26 cellular contexts compared by ENCODE assay signal in the genomic region with DNA sequence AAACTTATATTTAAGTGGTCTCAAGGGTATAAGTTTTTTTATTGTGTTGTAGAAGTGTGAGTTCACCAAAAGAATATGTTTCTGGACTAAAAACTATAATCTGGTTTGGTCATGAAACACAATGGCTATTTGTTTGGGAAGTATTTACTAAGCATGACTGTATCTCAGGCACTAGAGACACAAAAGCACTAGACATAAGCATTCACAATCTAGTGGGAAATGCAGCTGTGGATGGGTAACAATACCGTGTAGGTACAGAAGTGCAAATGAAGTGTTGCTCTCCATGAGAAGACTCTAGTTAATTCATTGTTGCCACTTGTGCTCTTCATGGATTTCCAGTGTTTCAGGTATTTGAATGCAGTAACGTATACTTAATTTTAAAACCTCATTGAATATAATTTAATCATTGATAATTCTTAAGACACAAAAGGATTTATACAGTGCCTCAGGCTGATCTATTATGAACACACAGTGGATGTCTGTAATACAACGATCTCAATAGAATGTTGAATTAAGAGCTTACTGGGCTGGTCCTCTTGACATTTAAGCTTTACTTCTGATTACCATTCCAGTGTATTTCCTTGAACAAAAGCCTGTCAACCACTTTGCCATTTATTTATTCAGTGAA.
"Had no signal": no experiment of that assay in that cellular context is flagged by ENCODE, and none has a peak within 500 bp of the region (broad histone marks: within the 10 kb centered on the region; RNA-seq: fewer than 3 reads in every experiment).

No MANE protein-coding gene starts in this region.

- H3K27me3 ChIP-seq: ascending aorta, dorsolateral prefrontal cortex, heart right ventricle, left lung, spleen, suprapubic skin, tibial artery, upper lobe of right lung had no signal

- FAIRE-seq: endothelial cell of umbilical vein had no signal

- H3K36me3 ChIP-seq: lower lobe of right lung had no signal

- ATAC-seq: heart right ventricle; left lung; lower lobe of right lung; natural killer cell treated with Interleukin-12 subunit alpha and Interleukin-12 subunit beta and Interleukin-15 and Interleukin-18, amount 100 ng/mL, for 72 hours; right cardiac atrium; upper lobe of right lung had no signal

- DNase-seq: activated CD4-positive, alpha-beta memory T cell treated with anti-CD3 and anti-CD28 coated beads for 36 hours; activated CD4-positive, alpha-beta T cell treated with anti-CD3 and anti-CD28 coated beads, Interleukin-2, amount 10 ng/mL, durations not matched to agents 24 days and 14 days; activated CD4-positive, CD25-positive, alpha-beta regulatory T cell treated with anti-CD3 and anti-CD28 coated beads, Interleukin-2, amount 50 U/mL, for 72 hours; activated CD8-positive, alpha-beta memory T cell treated with anti-CD3 and anti-CD28 coated beads, Interleukin-2, amount 50 U/mL, for 48 hours; activated gamma-delta T cell; activated naive CD4-positive, alpha-beta T cell treated with anti-CD3 and anti-CD28 coated beads, Interleukin-2, amount 10 ng/mL, durations not matched to agents 7 days and 5 days; activated naive CD8-positive, alpha-beta T cell treated with anti-CD3 and anti-CD28 coated beads, Interleukin-2, amount 10 ng/mL, durations not matched to agents 7 days and 5 days; activated T-cell treated with anti-CD3 and anti-CD28 coated beads, Interleukin-2, amount 50 U/mL, for 24 hours; dorsolateral prefrontal cortex; effector memory CD4-positive, alpha-beta T cell; heart right ventricle; left lung; lower lobe of right lung; mesendoderm; posterior cingulate gyrus; right cardiac atrium; spleen; stimulated activated naive CD4-positive, alpha-beta T cell; T1000; tibial artery; upper lobe of right lung had no signal

- H3K4me3 ChIP-seq: ascending aorta, coronary artery, heart right ventricle, left lung, lower lobe of right lung, spleen, suprapubic skin, tibial artery, upper lobe of right lung had no signal

- H3K4me1 ChIP-seq: ascending aorta, heart right ventricle, left lung, lower lobe of right lung, spleen, suprapubic skin, tibial artery, upper lobe of right lung had no signal

- H3K9me3 ChIP-seq: ascending aorta, heart right ventricle, left lung, lower lobe of right lung, spleen, suprapubic skin, tibial artery, upper lobe of right lung had no signal

- H3K27ac ChIP-seq: ascending aorta, coronary artery, heart right ventricle, left lung, lower lobe of right lung, spleen, suprapubic skin, tibial artery, upper lobe of right lung had no signal
